1 cellular context compared by ENCODE assay signal in genomic region chr16:58085171-58085570, GRCh38.
TF ChIP-seq lines count a peak whose summit lies in the region.

No MANE protein-coding gene starts in this region.

TF ChIP-seq in GM23338, 12 proteins besides CTCF, POLR2A, EP300 and RAD21 (continued from another document):
- TF ChIP-seq ZNF462 (CRISPR knock-in tag; IDR thresholded peaks at IDR 0.05) (no peak), REST (IDR thresholded peaks at IDR 0.05; ENCODE audit: unreplicated experiment) (no peak), EZH2 (IDR thresholded peaks at IDR 0.05; ENCODE audit: low read depth, unreplicated experiment) (no peak), POLR2AphosphoS5 (IDR thresholded peaks at IDR 0.05; ENCODE audit: low read depth) (no peak), NANOG (IDR thresholded peaks at IDR 0.05; ENCODE audit: borderline replicate concordance) (no peak), ZNF331 (CRISPR knock-in tag; IDR thresholded peaks at IDR 0.05; ENCODE audit: low read depth) (no peak), STAT1 (IDR thresholded peaks at IDR 0.05; ENCODE audit: unreplicated experiment) (no peak), EZH2phosphoT487 (IDR thresholded peaks at IDR 0.05; ENCODE audit: unreplicated experiment) (no peak), ETS1 (IDR thresholded peaks at IDR 0.05) (no peak)
TF ChIP-seq in GM23338: peak in this region for 0.
